In the genomic region with DNA sequence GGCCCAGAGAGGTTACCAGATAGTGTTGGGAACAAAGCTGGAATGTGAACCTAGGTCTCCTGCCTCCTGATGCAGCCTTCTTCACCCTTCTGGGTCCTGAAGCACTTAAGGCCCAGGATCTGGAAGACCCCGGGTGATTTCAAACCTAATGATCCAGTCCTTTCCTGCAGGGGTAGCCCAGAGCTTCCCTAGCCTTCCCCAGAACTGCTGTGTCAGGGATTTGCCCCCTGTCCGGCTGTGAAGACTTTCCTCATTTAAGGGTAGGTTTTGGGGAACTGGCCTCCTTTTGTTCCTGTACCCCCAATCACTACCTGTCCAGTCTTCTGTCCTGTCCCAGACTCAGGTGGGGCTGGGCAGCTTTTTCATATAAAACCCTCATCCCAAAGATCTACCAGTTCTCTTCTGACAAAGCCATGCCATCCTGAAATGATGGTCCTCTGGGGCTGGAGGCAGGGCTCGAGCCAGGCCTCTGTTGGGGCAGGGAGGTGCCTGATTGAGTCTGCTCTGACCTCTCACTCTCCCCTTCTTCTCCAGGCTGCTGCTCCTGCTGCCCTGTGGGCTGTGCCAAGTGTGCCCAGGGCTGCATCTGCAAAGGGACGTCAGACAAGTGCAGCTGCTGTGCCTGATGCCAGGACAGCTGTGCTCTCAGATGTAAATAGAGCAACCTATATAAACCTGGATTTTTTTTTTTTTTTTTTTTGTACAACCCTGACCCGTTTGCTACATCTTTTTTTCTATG, we compare ENCODE assay signal across 1 cellular context.
TF ChIP-seq lines count a peak whose summit lies in the region.

No MANE protein-coding gene starts in this region.

TF ChIP-seq in GM23338, 12 proteins besides CTCF, POLR2A, EP300 and RAD21 (continued from another document):
- TF ChIP-seq, protein P1, sequence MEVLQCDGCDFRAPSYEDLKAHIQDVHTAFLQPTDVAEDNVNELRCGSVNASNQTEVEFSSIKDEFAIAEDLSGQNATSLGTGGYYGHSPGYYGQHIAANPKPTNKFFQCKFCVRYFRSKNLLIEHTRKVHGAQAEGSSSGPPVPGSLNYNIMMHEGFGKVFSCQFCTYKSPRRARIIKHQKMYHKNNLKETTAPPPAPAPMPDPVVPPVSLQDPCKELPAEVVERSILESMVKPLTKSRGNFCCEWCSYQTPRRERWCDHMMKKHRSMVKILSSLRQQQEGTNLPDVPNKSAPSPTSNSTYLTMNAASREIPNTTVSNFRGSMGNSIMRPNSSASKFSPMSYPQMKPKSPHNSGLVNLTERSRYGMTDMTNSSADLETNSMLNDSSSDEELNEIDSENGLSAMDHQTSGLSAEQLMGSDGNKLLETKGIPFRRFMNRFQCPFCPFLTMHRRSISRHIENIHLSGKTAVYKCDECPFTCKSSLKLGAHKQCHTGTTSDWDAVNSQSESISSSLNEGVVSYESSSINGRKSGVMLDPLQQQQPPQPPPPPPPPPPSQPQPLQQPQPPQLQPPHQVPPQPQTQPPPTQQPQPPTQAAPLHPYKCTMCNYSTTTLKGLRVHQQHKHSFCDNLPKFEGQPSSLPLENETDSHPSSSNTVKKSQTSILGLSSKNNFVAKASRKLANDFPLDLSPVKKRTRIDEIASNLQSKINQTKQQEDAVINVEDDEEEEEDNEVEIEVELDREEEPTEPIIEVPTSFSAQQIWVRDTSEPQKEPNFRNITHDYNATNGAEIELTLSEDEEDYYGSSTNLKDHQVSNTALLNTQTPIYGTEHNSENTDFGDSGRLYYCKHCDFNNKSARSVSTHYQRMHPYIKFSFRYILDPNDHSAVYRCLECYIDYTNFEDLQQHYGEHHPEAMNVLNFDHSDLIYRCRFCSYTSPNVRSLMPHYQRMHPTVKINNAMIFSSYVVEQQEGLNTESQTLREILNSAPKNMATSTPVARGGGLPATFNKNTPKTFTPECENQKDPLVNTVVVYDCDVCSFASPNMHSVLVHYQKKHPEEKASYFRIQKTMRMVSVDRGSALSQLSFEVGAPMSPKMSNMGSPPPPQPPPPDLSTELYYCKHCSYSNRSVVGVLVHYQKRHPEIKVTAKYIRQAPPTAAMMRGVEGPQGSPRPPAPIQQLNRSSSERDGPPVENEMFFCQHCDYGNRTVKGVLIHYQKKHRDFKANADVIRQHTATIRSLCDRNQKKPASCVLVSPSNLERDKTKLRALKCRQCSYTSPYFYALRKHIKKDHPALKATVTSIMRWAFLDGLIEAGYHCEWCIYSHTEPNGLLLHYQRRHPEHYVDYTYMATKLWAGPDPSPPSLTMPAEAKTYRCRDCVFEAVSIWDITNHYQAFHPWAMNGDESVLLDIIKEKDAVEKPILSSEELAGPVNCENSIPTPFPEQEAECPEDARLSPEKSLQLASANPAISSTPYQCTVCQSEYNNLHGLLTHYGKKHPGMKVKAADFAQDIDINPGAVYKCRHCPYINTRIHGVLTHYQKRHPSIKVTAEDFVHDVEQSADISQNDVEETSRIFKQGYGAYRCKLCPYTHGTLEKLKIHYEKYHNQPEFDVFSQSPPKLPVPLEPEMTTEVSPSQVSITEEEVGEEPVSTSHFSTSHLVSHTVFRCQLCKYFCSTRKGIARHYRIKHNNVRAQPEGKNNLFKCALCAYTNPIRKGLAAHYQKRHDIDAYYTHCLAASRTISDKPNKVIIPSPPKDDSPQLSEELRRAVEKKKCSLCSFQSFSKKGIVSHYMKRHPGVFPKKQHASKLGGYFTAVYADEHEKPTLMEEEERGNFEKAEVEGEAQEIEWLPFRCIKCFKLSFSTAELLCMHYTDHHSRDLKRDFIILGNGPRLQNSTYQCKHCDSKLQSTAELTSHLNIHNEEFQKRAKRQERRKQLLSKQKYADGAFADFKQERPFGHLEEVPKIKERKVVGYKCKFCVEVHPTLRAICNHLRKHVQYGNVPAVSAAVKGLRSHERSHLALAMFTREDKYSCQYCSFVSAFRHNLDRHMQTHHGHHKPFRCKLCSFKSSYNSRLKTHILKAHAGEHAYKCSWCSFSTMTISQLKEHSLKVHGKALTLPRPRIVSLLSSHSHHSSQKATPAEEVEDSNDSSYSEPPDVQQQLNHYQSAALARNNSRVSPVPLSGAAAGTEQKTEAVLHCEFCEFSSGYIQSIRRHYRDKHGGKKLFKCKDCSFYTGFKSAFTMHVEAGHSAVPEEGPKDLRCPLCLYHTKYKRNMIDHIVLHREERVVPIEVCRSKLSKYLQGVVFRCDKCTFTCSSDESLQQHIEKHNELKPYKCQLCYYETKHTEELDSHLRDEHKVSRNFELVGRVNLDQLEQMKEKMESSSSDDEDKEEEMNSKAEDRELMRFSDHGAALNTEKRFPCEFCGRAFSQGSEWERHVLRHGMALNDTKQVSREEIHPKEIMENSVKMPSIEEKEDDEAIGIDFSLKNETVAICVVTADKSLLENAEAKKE (CRISPR knock-in tag; IDR thresholded peaks at IDR 0.05): no peak
- TF ChIP-seq, protein P2, sequence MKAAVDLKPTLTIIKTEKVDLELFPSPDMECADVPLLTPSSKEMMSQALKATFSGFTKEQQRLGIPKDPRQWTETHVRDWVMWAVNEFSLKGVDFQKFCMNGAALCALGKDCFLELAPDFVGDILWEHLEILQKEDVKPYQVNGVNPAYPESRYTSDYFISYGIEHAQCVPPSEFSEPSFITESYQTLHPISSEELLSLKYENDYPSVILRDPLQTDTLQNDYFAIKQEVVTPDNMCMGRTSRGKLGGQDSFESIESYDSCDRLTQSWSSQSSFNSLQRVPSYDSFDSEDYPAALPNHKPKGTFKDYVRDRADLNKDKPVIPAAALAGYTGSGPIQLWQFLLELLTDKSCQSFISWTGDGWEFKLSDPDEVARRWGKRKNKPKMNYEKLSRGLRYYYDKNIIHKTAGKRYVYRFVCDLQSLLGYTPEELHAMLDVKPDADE (IDR thresholded peaks at IDR 0.05): no peak
